In the genomic region with DNA sequence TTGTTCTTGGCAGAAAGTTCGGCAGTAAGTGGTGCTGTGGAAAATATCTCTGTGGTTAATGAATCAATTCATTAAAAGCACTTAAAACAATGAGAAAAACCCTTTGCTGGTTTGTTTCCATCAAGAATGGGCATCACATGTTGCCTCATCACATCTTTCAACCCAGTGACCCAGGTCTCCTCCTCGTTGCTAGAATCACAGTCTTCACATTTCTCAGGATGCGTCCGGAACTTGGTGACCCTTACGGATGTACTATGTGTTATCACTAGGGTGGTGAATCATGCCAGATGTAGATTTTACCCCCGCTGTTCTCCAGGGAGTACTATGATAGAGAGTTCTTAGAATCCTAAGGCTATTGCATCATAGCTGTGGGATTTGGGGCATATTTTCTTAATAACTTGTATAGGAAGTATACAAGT, we compare ENCODE assay signal across 12 cellular contexts.
DNase-seq lines count a peak whose midpoint lies in the region; ATAC-seq and TF ChIP-seq lines count a peak whose summit lies in the region.
"Had no signal": no experiment of that assay in that cellular context is flagged by ENCODE, and none has a peak within 500 bp of the region (broad histone marks: within the 10 kb centered on the region; RNA-seq: fewer than 3 reads in every experiment).

No MANE protein-coding gene starts in this region.

- H3K9me3 ChIP-seq in left ventricle myocardium inferior (replicated peaks) (peaks cover 7% of the 10 kb centered on the region), adrenal gland (replicated peaks in 1 of 3) (no peaks in the 10 kb centered on the region), A673 (ENCODE audit: low read depth, low read length, poor library complexity, severe bottlenecking) (no peaks in the 10 kb centered on the region)
- H3K9me3 ChIP-seq: neutrophil had no signal

- H3K27me3 ChIP-seq in left ventricle myocardium inferior (ENCODE audit: low read depth) (no peaks in the 10 kb centered on the region), adrenal gland (no peaks in the 10 kb centered on the region), A673 (replicated peaks; ENCODE audit: insufficient read depth, low read depth, low read length, poor library complexity) (no peaks in the 10 kb centered on the region)
- H3K27me3 ChIP-seq: neutrophil had no signal

- H3K36me3 ChIP-seq in left ventricle myocardium inferior (no peaks in the 10 kb centered on the region), adrenal gland (replicated peaks in 1 of 2) (no peaks in the 10 kb centered on the region), A673 (ENCODE audit: insufficient read depth, low read length, poor library complexity, severe bottlenecking) (no peaks in the 10 kb centered on the region)
- H3K36me3 ChIP-seq: neutrophil had no signal

- BruUV-seq in A673 (replicated peaks; lab: Mats Ljungman, UMichigan) = no TSS peak

- POLR2A ChIA-PET in A673 (lab: Charles Lee; ENCODE audit: low non-redundant PET) = no interaction called here

- CTCF ChIA-PET in A673 (lab: Charles Lee) = no interaction called here

- no peak for DNase-seq in Right ventricle myocardium superior
- DNase-seq in left ventricle myocardium inferior = no peak
- DNase-seq in adrenal gland = peak in 6 of 7 donors; percentile 23 to 55 (median 36)
- no peak for DNase-seq in left ventricle myocardium superior
- no peak for DNase-seq in GM13976 (ENCODE audit: low spot score)
- DNase-seq in A673 (ENCODE audit: low spot score) = no peak
- DNase-seq in NCI-H128 (lab: John Stamatoyannopoulos, UW; ENCODE audit: unreplicated experiment) = no peak
- DNase-seq: ACHN; stimulated activated CD4-positive, alpha-beta T cell treated with anti-CD3 and anti-CD28 coated beads, Interleukin-2, amount 100 ng/mL, for 48 hours had no signal

- TF ChIP-seq POLR2A in adrenal gland (IDR thresholded peaks at IDR 0.05) = no peak

- in situ Hi-C loops in GM13976 (cut with MboI; ENCODE audit: low sequenced_read_pairs, unreplicated experiment) = no loop called here

- H3K4me3 ChIP-seq in left ventricle myocardium inferior (no peak overlapping the region), adrenal gland (no peak overlapping the region), A673 (ENCODE audit: low read depth, low read length, poor library complexity, severe bottlenecking) (no peak overlapping the region)

- no peak for TF ChIP-seq CTCF in left ventricle myocardium inferior (IDR thresholded peaks at IDR 0.05; ENCODE audit: borderline replicate concordance)
- no peak for TF ChIP-seq CTCF in adrenal gland (IDR thresholded peaks at IDR 0.05)
- TF ChIP-seq CTCF in GM13976 (IDR thresholded peaks at IDR 0.05; ENCODE audit: borderline replicate concordance, control extremely low read depth, extremely low read depth, insufficient read depth, missing control alignments) = no peak
- TF ChIP-seq CTCF in A673 (conservative IDR thresholded peaks at IDR 0.05; ENCODE audit: low read depth, low read length) = no peak

- H3K27ac ChIP-seq in left ventricle myocardium inferior (replicated peaks) (no peak overlapping the region), adrenal gland (peak overlapping the region in 3 of 5 donors; percentile 14 to 42 (median 15)), A673 (ENCODE audit: low read depth, low read length, poor library complexity, severe bottlenecking) (no peak overlapping the region)
- H3K27ac ChIP-seq: epithelial cell of prostate, neutrophil had no signal

- 32 to 43% (median 38%) methylated on average over 6 of the region's 6 CpGs for WGBS in adrenal gland, 4 donors

- H3K4me1 ChIP-seq in left ventricle myocardium inferior (peaks cover 34% of the 10 kb centered on the region), adrenal gland (replicated peaks in 1 of 2) (peaks cover 7 to 13% of the 10 kb centered on the region in 2 donors), A673 (ENCODE audit: insufficient read depth, low read length, poor library complexity, severe bottlenecking) (no peaks in the 10 kb centered on the region)

- intact Hi-C loops in Right ventricle myocardium superior (cut with DNase I) (no loop called here), left ventricle myocardium inferior (cut with micrococcal nuclease) (no loop called here), adrenal gland (cut with DNase I) (no loop called here), left ventricle myocardium superior (cut with micrococcal nuclease) (no loop called here), A673 (cut with micrococcal nuclease; ENCODE audit: unreplicated experiment) (no loop called here)

- ATAC-seq in Right ventricle myocardium superior (ENCODE audit: poor library complexity) = peak; percentile 51
- peak; percentile 61 for ATAC-seq in left ventricle myocardium superior
- no peak for ATAC-seq in HG03045 (IDR thresholded peaks at IDR 0.05; ENCODE audit: unreplicated experiment)

Comparison
In these comparisons a context has a peak if more than half of its experiments do, and no peak if none do; other contexts are left out.
1. DNase-seq: peak in adrenal gland (6 of 7); none in Right ventricle myocardium superior (single experiment), left ventricle myocardium inferior (single experiment), left ventricle myocardium superior (single experiment), GM13976 (single experiment), A673 (single experiment) and NCI-H128 (single experiment).
2. H3K27ac ChIP-seq: peak in adrenal gland (3 of 5); none in left ventricle myocardium inferior (single experiment) and A673 (single experiment).